Comparison of ENCODE assay signal across 13 cellular contexts in the genomic region with DNA sequence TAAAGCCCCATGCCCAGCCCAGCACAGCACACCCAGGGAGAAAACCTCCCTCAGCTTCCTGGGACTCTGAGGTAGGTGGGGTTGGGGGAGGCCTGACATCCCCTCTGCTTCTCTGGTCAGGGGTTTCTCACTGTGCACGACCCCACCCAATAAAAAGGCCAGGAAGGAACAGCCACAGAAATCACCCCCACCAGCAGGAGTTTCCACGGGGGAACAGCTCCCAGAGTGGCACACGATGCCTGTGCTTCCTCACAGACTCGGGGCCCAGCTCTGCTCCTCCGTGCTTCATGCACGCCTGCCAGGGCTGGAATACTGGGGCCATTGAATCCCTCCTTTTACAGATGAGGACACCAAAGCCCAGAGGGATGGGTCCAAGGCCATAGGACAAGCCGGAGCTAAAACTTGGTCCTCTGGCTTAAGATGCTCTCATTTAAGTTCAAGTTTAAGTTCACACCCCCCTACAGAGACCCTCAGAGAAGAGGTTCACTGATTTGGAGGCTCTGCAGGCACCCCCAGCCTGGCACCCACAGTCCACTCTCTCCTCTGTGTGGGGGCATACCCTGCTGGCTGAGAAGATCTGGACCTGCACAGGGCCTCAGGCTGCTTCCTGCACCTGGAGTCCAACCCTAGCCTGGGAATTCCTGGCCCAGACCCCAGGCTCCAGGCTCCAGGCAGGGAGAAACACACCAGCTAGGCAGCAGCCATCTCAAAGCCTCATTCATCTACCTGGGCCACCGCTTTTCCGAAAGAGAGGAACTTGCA. TPM values are rescaled to one million over a fixed set of nuclear protein-coding genes. Genes with fewer than 3 reads are reported as not detected.
A peak's percentile ranks its signal among the peaks of the same experiment; 100 is the strongest.
DNase-seq lines count a peak whose midpoint lies in the region; ATAC-seq, FAIRE-seq and TF ChIP-seq lines count a peak whose summit lies in the region.
"Had no signal": no experiment of that assay in that cellular context is flagged by ENCODE, and none has a peak within 500 bp of the region (broad histone marks: within the 10 kb centered on the region; RNA-seq: fewer than 3 reads in every experiment).

No MANE protein-coding gene starts in this region.

- H4K91ac ChIP-seq in H1 (replicated peaks; ENCODE audit: insufficient read length, low read length): no peak overlapping the region

- H3K4me3 Mint-ChIP-seq in activated naive CD8-positive, alpha-beta T cell: no peak overlapping the region
- H3K4me3 Mint-ChIP-seq in activated naive CD8-positive, alpha-beta T cell treated with anti-CD3 and anti-CD28 coated beads, Interleukin-2, amount 50 U/mL, for 24 hours: no peak overlapping the region

- peak overlapping the region; percentile 93 for H3K27ac Mint-ChIP-seq in activated naive CD8-positive, alpha-beta T cell
- H3K27ac Mint-ChIP-seq in activated naive CD8-positive, alpha-beta T cell treated with anti-CD3 and anti-CD28 coated beads, Interleukin-2, amount 50 U/mL, for 24 hours: no peak overlapping the region

- H3K36me3 ChIP-seq in H1 (ENCODE audit: control insufficient read depth in 2 of 4, insufficient read depth in 4 of 4, low read length in 3 of 4): no peaks in the 10 kb centered on the region
- H3K36me3 ChIP-seq in osteoblast (ENCODE audit: insufficient read depth, low read length): no peaks in the 10 kb centered on the region
- no peaks in the 10 kb centered on the region for H3K36me3 ChIP-seq in aorta (ENCODE audit: control insufficient read depth in 1 of 2, insufficient read depth in 2 of 2, low read length in 1 of 2)
- H3K36me3 ChIP-seq: brain microvascular endothelial cell had no signal

- H3K4me3 ChIP-seq in H1 (ENCODE audit: extremely low read depth in 1 of 4, insufficient read depth in 2 of 4, low read depth in 3 of 4, low read length in 4 of 4) (no peak overlapping the region), osteoblast (ENCODE audit: insufficient read depth, low read length) (no peak overlapping the region), aorta (ENCODE audit: low read length in 2 of 2) (no peak overlapping the region)

- H4K20me1 ChIP-seq in H1 (replicated peaks in 1 of 2; ENCODE audit: control insufficient read depth in 1 of 2, insufficient read depth in 2 of 2, low read length in 2 of 2) (no peaks in the 10 kb centered on the region), osteoblast (ENCODE audit: insufficient read depth, low read length) (no peaks in the 10 kb centered on the region)

- no peaks in the 10 kb centered on the region for H3K79me1 ChIP-seq in H1 (ENCODE audit: low read depth, low read length)

- no peak overlapping the region for H2AFZ ChIP-seq in H1 (ENCODE audit: low read length)
- H2AFZ ChIP-seq in osteoblast (ENCODE audit: low read length): no peak overlapping the region

- H3K9ac ChIP-seq in H1 (replicated peaks in 1 of 4; ENCODE audit: extremely low read depth in 1 of 4, low read depth in 3 of 4, low read length in 3 of 4): no peak overlapping the region

- no peak overlapping the region for H2BK15ac ChIP-seq in H1 (ENCODE audit: low read length)

- no peak for ATAC-seq in activated naive CD8-positive, alpha-beta T cell treated with anti-CD3 and anti-CD28 coated beads, Interleukin-2, amount 50 U/mL, for 24 hours
- ATAC-seq in aorta (ENCODE audit: low FRiP score): no peak
- no peak for ATAC-seq in HG02623 (IDR thresholded peaks at IDR 0.05; ENCODE audit: unreplicated experiment)
- ATAC-seq: SK-N-SH treated with all-trans-retinoic acid at 6 μM for 48 hours had no signal

- no peak overlapping the region for H2BK120ac ChIP-seq in H1 (replicated peaks; ENCODE audit: low read depth, low read length)

- H3K79me2 ChIP-seq in H1 (ENCODE audit: control insufficient read depth in 1 of 2, insufficient read depth in 2 of 2, low read length in 2 of 2): no peaks in the 10 kb centered on the region
- no peaks in the 10 kb centered on the region for H3K79me2 ChIP-seq in osteoblast (ENCODE audit: insufficient read depth, low read length)

- FAIRE-seq in H1 (lab: Jason Lieb, UNC): no peak

- WGBS in H1 (ENCODE audit: extremely low coverage in 1 of 2, insufficient coverage in 1 of 2, insufficient read length in 1 of 2, insufficient replicate concordance in 2 of 2, low coverage in 1 of 2, low lambda C conversion rate in 2 of 2, missing lambda C conversion rate in 1 of 2), 2 experiments: 95% methylated on average over 9 of the region's 9 CpGs; no CpG with 5 or more reads in 1 of the 2 experiments
- WGBS in aorta, 2 donors: 61 to 63% methylated on average over 9 of the region's 9 CpGs

- H2BK5ac ChIP-seq in H1 (ENCODE audit: low read depth, low read length): no peak overlapping the region

- no peak overlapping the region for H3K56ac ChIP-seq in H1 (replicated peaks; ENCODE audit: insufficient read length, low read depth, low read length)

- no peak overlapping the region for H2AK5ac ChIP-seq in H1 (ENCODE audit: low read depth, low read length)

- no peak overlapping the region for H3K23ac ChIP-seq in H1 (ENCODE audit: insufficient read length)

- POLR2A ChIA-PET in H1 (lab: Charles Lee; ENCODE audit: partially characterized antibody): no interaction called here

- TF ChIP-seq CTCF in H1 (IDR thresholded peaks at IDR 0.05; ENCODE audit: control extremely low read depth in 1 of 3, insufficient read depth in 1 of 3, low read depth in 1 of 3, low read length in 3 of 3) (no peak), osteoblast (IDR thresholded peaks at IDR 0.05; ENCODE audit: extremely low read depth, low read depth, low read length) (no peak)

- H3K9me3 Mint-ChIP-seq in activated naive CD8-positive, alpha-beta T cell (ENCODE audit: low read depth): no peaks in the 10 kb centered on the region
- H3K9me3 Mint-ChIP-seq in activated naive CD8-positive, alpha-beta T cell treated with anti-CD3 and anti-CD28 coated beads, Interleukin-2, amount 50 U/mL, for 24 hours: no peaks in the 10 kb centered on the region

- H4K8ac ChIP-seq in H1 (ENCODE audit: extremely low read depth, insufficient read depth, low read length): peak overlapping the region; percentile 14; the same call in 1 of the 2 replicates

- no peak overlapping the region for H2BK12ac ChIP-seq in H1 (ENCODE audit: low read depth, low read length)

- H3K14ac ChIP-seq in H1 (ENCODE audit: insufficient read length): no peak overlapping the region

- H3K18ac ChIP-seq in H1 (ENCODE audit: extremely low read depth, low read length): no peak overlapping the region

- no peak overlapping the region for H3K27ac ChIP-seq in H1 (ENCODE audit: low read depth, low read length)
- no peak overlapping the region for H3K27ac ChIP-seq in osteoblast (ENCODE audit: low read depth, low read length)
- peak overlapping the region in 1 of 2 donors; percentile 13 for H3K27ac ChIP-seq in aorta (ENCODE audit: low read depth in 1 of 2, low read length in 2 of 2)
- H3K27ac ChIP-seq: brain microvascular endothelial cell had no signal

- CTCF ChIA-PET in H1 (lab: Charles Lee; ENCODE audit: partially characterized antibody): interaction anchor here (0.7 kb wide), 1 partner anchor 1059 kb away, joined by 3 read pairs; no protein-coding TSS in a partner anchor

- no peaks in the 10 kb centered on the region; a peak in 1 of 7 replicates for H3K4me1 ChIP-seq in H1 (replicated peaks in 1 of 4; ENCODE audit: control insufficient read depth in 3 of 4, insufficient read depth in 4 of 4, low read length in 3 of 4)
- peaks cover 7% of the 10 kb centered on the region for H3K4me1 ChIP-seq in osteoblast (ENCODE audit: insufficient read depth, low read length)
- peaks cover 2 to 5% of the 10 kb centered on the region in 2 donors for H3K4me1 ChIP-seq in aorta (ENCODE audit: control insufficient read depth in 1 of 2, insufficient read depth in 2 of 2, low read length in 2 of 2)

- H4K5ac ChIP-seq in H1 (ENCODE audit: insufficient read length, low read depth, low read length): no peak overlapping the region

- H3K23me2 ChIP-seq in H1 (ENCODE audit: low read depth, low read length): no peaks in the 10 kb centered on the region

- no peak for DNase-seq in activated naive CD8-positive, alpha-beta T cell treated with anti-CD3 and anti-CD28 coated beads, Interleukin-2, amount 50 U/mL, for 24 hours
- DNase-seq in H1 (ENCODE audit: low read depth in 1 of 2, low spot score in 2 of 2) (no peak), osteoblast (ENCODE audit: insufficient read length, low spot score, missing footprints) (peak; percentile 72), aorta (peak; percentile 37 to 63), OCI-M2 (lab: John Stamatoyannopoulos, UW; ENCODE audit: unreplicated experiment) (no peak), dermis blood vessel endothelial cell (no peak)
- DNase-seq: brain microvascular endothelial cell, NCI-H526 had no signal

- H3K27me3 ChIP-seq in H1 (replicated peaks in 1 of 4; ENCODE audit: control insufficient read depth in 3 of 4, extremely low read depth in 1 of 4, insufficient read depth in 3 of 4, low read length in 3 of 4) (no peaks in the 10 kb centered on the region; a peak in 1 of 7 replicates), osteoblast (ENCODE audit: insufficient read depth, low read length) (peaks cover 5% of the 10 kb centered on the region), aorta (ENCODE audit: control insufficient read depth in 1 of 2, insufficient read depth in 2 of 2, low read length in 1 of 2) (no peaks in the 10 kb centered on the region)
- H3K27me3 ChIP-seq: brain microvascular endothelial cell had no signal

- no peaks in the 10 kb centered on the region for H3K36me3 Mint-ChIP-seq in activated naive CD8-positive, alpha-beta T cell
- no peaks in the 10 kb centered on the region for H3K36me3 Mint-ChIP-seq in activated naive CD8-positive, alpha-beta T cell treated with anti-CD3 and anti-CD28 coated beads, Interleukin-2, amount 50 U/mL, for 24 hours (ENCODE audit: low read depth)

- H3K4me1 Mint-ChIP-seq in activated naive CD8-positive, alpha-beta T cell (ENCODE audit: low read depth): peaks cover 32% of the 10 kb centered on the region
- peaks cover 24% of the 10 kb centered on the region for H3K4me1 Mint-ChIP-seq in activated naive CD8-positive, alpha-beta T cell treated with anti-CD3 and anti-CD28 coated beads, Interleukin-2, amount 50 U/mL, for 24 hours

- no peak for TF ChIP-seq EP300 in H1 (IDR thresholded peaks at IDR 0.05; ENCODE audit: borderline replicate concordance in 1 of 2, low read depth in 2 of 2, low read length in 2 of 2)

- intact Hi-C loops in aorta (cut with DNase I): loop anchor here in 1 of 2 donors (5.0 kb wide), 1 partner anchor 194 kb away; no protein-coding TSS in a partner anchor

- TF ChIP-seq POLR2A in H1 (IDR thresholded peaks at IDR 0.05; ENCODE audit: control extremely low read depth in 1 of 2, low read depth in 2 of 2, low read length in 2 of 2): no peak

- H3K9me3 ChIP-seq in H1 (ENCODE audit: insufficient read depth in 2 of 2, low read depth in 1 of 2, low read length in 1 of 2) (no peaks in the 10 kb centered on the region), osteoblast (ENCODE audit: low read depth, low read length) (no peaks in the 10 kb centered on the region), aorta (ENCODE audit: control insufficient read depth, low read length) (no peaks in the 10 kb centered on the region)

- no peak overlapping the region for H2BK20ac ChIP-seq in H1 (ENCODE audit: low read length)

- H3K4ac ChIP-seq in H1 (replicated peaks; ENCODE audit: insufficient read length, low read depth, low read length): no peak overlapping the region

- H3K27me3 Mint-ChIP-seq in activated naive CD8-positive, alpha-beta T cell: no peaks in the 10 kb centered on the region
- no peaks in the 10 kb centered on the region for H3K27me3 Mint-ChIP-seq in activated naive CD8-positive, alpha-beta T cell treated with anti-CD3 and anti-CD28 coated beads, Interleukin-2, amount 50 U/mL, for 24 hours

- no peak for TF ChIP-seq RAD21 in H1 (IDR thresholded peaks at IDR 0.05 in 1 of 2, conservative IDR thresholded peaks at IDR 0.05 in 1 of 2; ENCODE audit: low read depth in 2 of 2, low read length in 2 of 2)

- H3K4me2 ChIP-seq in H1 (ENCODE audit: insufficient read depth in 1 of 2, low read depth in 2 of 2, low read length in 2 of 2) (no peak overlapping the region), osteoblast (ENCODE audit: insufficient read depth, low read length) (no peak overlapping the region)

RNA-seq across cellular contexts. Expression of a gene that starts 14.3 kb away (rescaled TPM):
- 2.2 and 2.6 TPM in 2 replicates for total RNA-seq in H1 (2021; fragmentation: NEBNext Ultra II Directional; extraction: Animal tissue kit (Norgen Biotek cat#: 25700))
- polyA plus RNA-seq in H1 (2011; rRNA removed) (3.3 and 3.4 TPM in 2 replicates), aorta (10 to 100 TPM in 1 of 2 donors, 1 to 10 TPM in 1; 7.6 to 21.8 TPM)
- polyA plus RNA-seq in H1 (2011; cell fraction: cytosol; rRNA removed): 3.7 TPM
- 5.8 TPM for polyA plus RNA-seq in H1 (2011; cell fraction: nucleus; rRNA removed)
- polyA plus RNA-seq in H1 (2012, experiment 1 of 2): 2.6 to 4.3 TPM (median 3.7 TPM) in 4 replicates
- 2.2 TPM for polyA plus RNA-seq in H1 (2012, experiment 2 of 2)
- polyA plus RNA-seq in H1 (2013, experiment 1 of 2): 1.2 TPM
- polyA plus RNA-seq in H1 (2013, experiment 2 of 2): 1.1 TPM
- polyA minus RNA-seq in H1 (2011; rRNA and poly(A)+ RNA removed): 3.4 and 6.8 TPM in 2 replicates
- polyA minus RNA-seq in H1 (2011; cell fraction: cytosol; rRNA and poly(A)+ RNA removed): 2.1 TPM
- polyA minus RNA-seq in H1 (2011; cell fraction: nucleus; rRNA and poly(A)+ RNA removed): 2.3 TPM
- total RNA-seq in osteoblast (1.4 and 2.1 TPM in 2 replicates), aorta (10 to 100 TPM; 14.8 to 23.4 TPM), dermis blood vessel endothelial cell (39.6 and 52.1 TPM in 2 replicates)

RNA-seq across cellular contexts. Expression of a gene that starts 38.3 kb away (rescaled TPM):
- total RNA-seq in H1 (2021; fragmentation: NEBNext Ultra II Directional; extraction: Animal tissue kit (Norgen Biotek cat#: 25700)): not detected in 2 replicates
- 0.05 and 0.14 TPM in 2 replicates for polyA plus RNA-seq in H1 (2011; rRNA removed)
- polyA plus RNA-seq in H1 (2011; cell fraction: cytosol; rRNA removed): 0.04 TPM
- not detected for polyA plus RNA-seq in H1 (2011; cell fraction: nucleus; rRNA removed)
- polyA plus RNA-seq in H1 (2012, experiment 1 of 2): not detected in 4 replicates
- polyA plus RNA-seq in H1 (2012, experiment 2 of 2): not detected
- polyA plus RNA-seq in H1 (2013, experiment 1 of 2): 0.10 TPM
- polyA plus RNA-seq in H1 (2013, experiment 2 of 2): 0.04 TPM
- not detected in 2 replicates for polyA minus RNA-seq in H1 (2011; rRNA and poly(A)+ RNA removed)
- polyA minus RNA-seq in H1 (2011; cell fraction: cytosol; rRNA and poly(A)+ RNA removed): not detected
- 1.00 TPM for polyA minus RNA-seq in H1 (2011; cell fraction: nucleus; rRNA and poly(A)+ RNA removed)
- total RNA-seq in osteoblast: not detected in 2 replicates
- total RNA-seq in aorta: not detected
- polyA plus RNA-seq in aorta: not detected
- not detected in 2 replicates for total RNA-seq in dermis blood vessel endothelial cell
- total RNA-seq: lower leg skin, sciatic nerve had no signal

RNA-seq across cellular contexts. Expression of a gene that starts 51.1 kb away (rescaled TPM):
- 63.6 and 66.0 TPM in 2 replicates for total RNA-seq in H1 (2021; fragmentation: NEBNext Ultra II Directional; extraction: Animal tissue kit (Norgen Biotek cat#: 25700))
- polyA plus RNA-seq in H1 (2011; rRNA removed): 31.3 and 38.1 TPM in 2 replicates
- 49.3 TPM for polyA plus RNA-seq in H1 (2011; cell fraction: cytosol; rRNA removed)
- polyA plus RNA-seq in H1 (2011; cell fraction: nucleus; rRNA removed): 35.2 TPM
- 60.6 to 69.3 TPM (median 62.7 TPM) in 4 replicates for polyA plus RNA-seq in H1 (2012, experiment 1 of 2)
- polyA plus RNA-seq in H1 (2012, experiment 2 of 2): 47.6 TPM
- polyA plus RNA-seq in H1 (2013, experiment 1 of 2): 72.9 TPM
- 82.4 TPM for polyA plus RNA-seq in H1 (2013, experiment 2 of 2)
- 25.0 and 25.8 TPM in 2 replicates for polyA minus RNA-seq in H1 (2011; rRNA and poly(A)+ RNA removed)
- polyA minus RNA-seq in H1 (2011; cell fraction: cytosol; rRNA and poly(A)+ RNA removed): 15.6 TPM
- 17.7 TPM for polyA minus RNA-seq in H1 (2011; cell fraction: nucleus; rRNA and poly(A)+ RNA removed)
- total RNA-seq in osteoblast: 69.2 and 70.2 TPM in 2 replicates
- total RNA-seq in aorta: 10 to 100 TPM; 43.8 to 54.1 TPM
- 10 to 100 TPM; 23.4 to 37.8 TPM for polyA plus RNA-seq in aorta
- 90.7 and 94.6 TPM in 2 replicates for total RNA-seq in dermis blood vessel endothelial cell

Comparison
In these comparisons a context has a peak if more than half of its experiments do, and no peak if none do; other contexts are left out.
1. DNase-seq: peak in osteoblast (single experiment) and aorta (2 of 2); none in activated naive CD8-positive, alpha-beta T cell treated with anti-CD3 and anti-CD28 coated beads, Interleukin-2, amount 50 U/mL, for 24 hours (single experiment), H1 (0 of 2), OCI-M2 (single experiment) and dermis blood vessel endothelial cell (single experiment).